In genomic region chr10:3711918-3712317, GRCh38 we compare ENCODE assay signal across 27 cellular contexts.
"Had no signal": no experiment of that assay in that cellular context is flagged by ENCODE, and none has a peak within 500 bp of the region (broad histone marks: within the 10 kb centered on the region; RNA-seq: fewer than 3 reads in every experiment).

No MANE protein-coding gene starts in this region.

- H3K27ac ChIP-seq: stomach, suprapubic skin, testis, thoracic aorta, thyroid gland, tibial artery, tibial nerve, transverse colon, upper lobe of left lung, upper lobe of right lung, uterus, vagina had no signal

- H3K4me1 Mint-ChIP-seq: stimulated activated memory B cell treated with anti-CD40 and anti-IgM and Interleukin-4, amounts not matched to agents 10 μg/mL and 1 μg/mL and 100 μg/mL, for 72 hours; stimulated activated naive B cell treated with anti-CD40 and anti-IgM and Interleukin-4, amounts not matched to agents 10 μg/mL and 1 μg/mL and 100 μg/mL, for 72 hours; stimulated activated naive CD8-positive, alpha-beta T cell treated with anti-CD3 and anti-CD28 coated beads, Interleukin-15, amount 100 ng/mL, for 72 hours had no signal

- H3K4me3 ChIP-seq: stomach, suprapubic skin, testis, thoracic aorta, thyroid gland, tibial artery, tibial nerve, transverse colon, upper lobe of left lung, upper lobe of right lung, uterus, vagina had no signal

- H3K9me3 ChIP-seq: testis, thyroid gland, upper lobe of left lung, upper lobe of right lung, vagina had no signal

- DNase-seq: stimulated activated CD4-positive, alpha-beta T cell treated with anti-CD3 and anti-CD28 coated beads, Interleukin-2, amount 100 ng/mL, for 48 hours; stimulated activated CD4-positive, alpha-beta T cell treated with anti-CD3 and anti-CD28 coated beads, Interleukin-4, amount 100 ng/mL, for 1 hour; stimulated activated CD4-positive, alpha-beta T cell treated with anti-CD3 and anti-CD28 coated beads, Interleukin-4, amount 100 ng/mL, for 24 hours; stimulated activated CD4-positive, alpha-beta T cell treated with anti-CD3 and anti-CD28 coated beads, Interleukin-4, amount 100 ng/mL, for 4 hours; stimulated activated CD8-positive, alpha-beta memory T cell treated with anti-CD3 and anti-CD28 coated beads, Interleukin-4, amount 100 ng/mL, for 48 hours; stimulated activated naive B cell treated with anti-CD40 and anti-IgM and Interleukin-4, amounts not matched to agents 10 μg/mL and 1 μg/mL and 100 μg/mL, for 72 hours; stimulated activated naive CD4-positive, alpha-beta T cell; stimulated activated naive CD4-positive, alpha-beta T cell treated with Interleukin-2 at 50 U/mL for 16 hours; stimulated activated naive CD8-positive, alpha-beta T cell treated with anti-CD3 and anti-CD28 coated beads, Interleukin-15, amount 100 ng/mL, for 72 hours; stimulated activated naive CD8-positive, alpha-beta T cell treated with anti-CD3 and anti-CD28 coated beads, Interleukin-15, Interleukin-2, amounts not matched to agents 100 U/mL and 50 U/mL, for 24 hours; stomach; substantia nigra; testis; thyroid gland; tibial artery; transverse colon; trophoblast cell; upper lobe of left lung; upper lobe of right lung; uterus had no signal

- H3K4me3 Mint-ChIP-seq: stimulated activated memory B cell treated with anti-CD40 and anti-IgM and Interleukin-4, amounts not matched to agents 10 μg/mL and 1 μg/mL and 100 μg/mL, for 72 hours; stimulated activated naive B cell treated with anti-CD40 and anti-IgM and Interleukin-4, amounts not matched to agents 10 μg/mL and 1 μg/mL and 100 μg/mL, for 72 hours; stimulated activated naive CD8-positive, alpha-beta T cell treated with anti-CD3 and anti-CD28 coated beads, Interleukin-15, amount 100 ng/mL, for 72 hours; stimulated activated naive CD8-positive, alpha-beta T cell treated with anti-CD3 and anti-CD28 coated beads, Interleukin-15, Interleukin-2, amounts not matched to agents 100 ng/mL and 50 ng/mL, for 24 hours; type B pancreatic cell had no signal

- H3K4me1 ChIP-seq: stomach, testis, tibial nerve, transverse colon, upper lobe of left lung, upper lobe of right lung, uterus, vagina had no signal

- H3K36me3 ChIP-seq: stomach, suprapubic skin, thoracic aorta, thyroid gland, tibial artery, tibial nerve, transverse colon, upper lobe of left lung, upper lobe of right lung, uterus, vagina had no signal

- ATAC-seq: stimulated activated memory B cell treated with anti-CD40 and anti-IgM and Interleukin-4, amounts not matched to agents 10 μg/mL and 1 μg/mL and 100 μg/mL, for 72 hours; stimulated activated naive B cell treated with anti-CD40 and anti-IgM and Interleukin-4, amounts not matched to agents 10 μg/mL and 1 μg/mL and 100 μg/mL, for 72 hours; stimulated activated naive CD8-positive, alpha-beta T cell treated with anti-CD3 and anti-CD28 coated beads, Interleukin-15, amount 100 ng/mL, for 72 hours; stimulated activated naive CD8-positive, alpha-beta T cell treated with anti-CD3 and anti-CD28 coated beads, Interleukin-15, Interleukin-2, amounts not matched to agents 100 U/mL and 50 U/mL, for 24 hours; upper lobe of right lung had no signal

- H3K27ac Mint-ChIP-seq: stimulated activated memory B cell treated with anti-CD40 and anti-IgM and Interleukin-4, amounts not matched to agents 10 μg/mL and 1 μg/mL and 100 μg/mL, for 72 hours; stimulated activated naive B cell treated with anti-CD40 and anti-IgM and Interleukin-4, amounts not matched to agents 10 μg/mL and 1 μg/mL and 100 μg/mL, for 72 hours; stimulated activated naive CD8-positive, alpha-beta T cell treated with anti-CD3 and anti-CD28 coated beads, Interleukin-15, amount 100 ng/mL, for 72 hours; stimulated activated naive CD8-positive, alpha-beta T cell treated with anti-CD3 and anti-CD28 coated beads, Interleukin-15, Interleukin-2, amounts not matched to agents 100 ng/mL and 50 ng/mL, for 24 hours; type B pancreatic cell had no signal
